Comparison of ENCODE assay signal across 34 cellular contexts in genomic region chr3:110400315-110400714, GRCh38.
"Had no signal": no experiment of that assay in that cellular context is flagged by ENCODE, and none has a peak within 500 bp of the region (broad histone marks: within the 10 kb centered on the region; RNA-seq: fewer than 3 reads in every experiment).

No MANE protein-coding gene starts in this region.

- H3K27me3 ChIP-seq: adrenal gland, ascending aorta, body of pancreas, brain microvascular endothelial cell, breast epithelium, cardiac muscle cell had no signal

- ATAC-seq: activated naive CD4-positive, alpha-beta T cell treated with anti-CD3 and anti-CD28 coated beads, Interleukin-2, amount 50 U/mL, for 72 hours; activated naive CD8-positive, alpha-beta T cell treated with anti-CD3 and anti-CD28 coated beads, Interleukin-2, amount 50 U/mL, for 24 hours; activated T-cell treated with anti-CD3 and anti-CD28 coated beads, Interleukin-2, amount 50 U/mL, for 4 hours; activated T-cell treated with anti-CD3 and anti-CD28 coated beads, Interleukin-2, amount 50 U/mL, for 72 hours; activated T-helper 17 cell treated with anti-CD3 and anti-CD28 coated beads, Interleukin-2, amount 50 U/mL, for 72 hours; body of pancreas had no signal

- H3K9me3 ChIP-seq: adrenal gland, body of pancreas, breast epithelium had no signal

- H3K4me3 ChIP-seq: adrenal gland, ascending aorta, body of pancreas, breast epithelium, cardiac muscle cell had no signal

- FAIRE-seq: astrocyte, bronchial epithelial cell had no signal

- H3K36me3 ChIP-seq: adrenal gland, ascending aorta, brain microvascular endothelial cell, breast epithelium, cardiac muscle cell had no signal

- H3K4me1 ChIP-seq: adrenal gland, breast epithelium had no signal

- DNase-seq: activated effector memory CD4-positive, alpha-beta T cell treated with anti-CD3 and anti-CD28 coated beads, Interleukin-2, amount 50 U/mL, for 16 hours; activated effector memory CD4-positive, alpha-beta T cell treated with Interleukin-2 at 50 U/mL for 16 hours; activated gamma-delta T cell; activated gamma-delta T cell treated with Interleukin-2 at 50 U/mL for 16 hours; activated naive CD4-positive, alpha-beta T cell; activated naive CD4-positive, alpha-beta T cell treated with anti-CD3 and anti-CD28 coated beads for 36 hours; activated naive CD4-positive, alpha-beta T cell treated with anti-CD3 and anti-CD28 coated beads, Interleukin-2, amount 10 ng/mL, durations not matched to agents 7 days and 5 days; activated naive CD4-positive, alpha-beta T cell treated with anti-CD3 and anti-CD28 coated beads, Interleukin-2, amount 50 U/mL, for 16 hours; activated naive CD4-positive, alpha-beta T cell treated with Interleukin-2 at 50 U/mL for 16 hours; activated naive CD8-positive, alpha-beta T cell treated with anti-CD3 and anti-CD28 coated beads for 36 hours; activated naive CD8-positive, alpha-beta T cell treated with anti-CD3 and anti-CD28 coated beads, Interleukin-2, amount 10 ng/mL, durations not matched to agents 7 days and 5 days; activated naive CD8-positive, alpha-beta T cell treated with anti-CD3 and anti-CD28 coated beads, Interleukin-2, amount 50 U/mL, for 24 hours; activated T-cell treated with anti-CD3 and anti-CD28 coated beads, Interleukin-2, amount 50 U/mL, for 1 hour; activated T-cell treated with anti-CD3 and anti-CD28 coated beads, Interleukin-2, amount 50 U/mL, for 24 hours; activated T-cell treated with anti-CD3 and anti-CD28 coated beads, Interleukin-2, amount 50 U/mL, for 4 hours; activated T-cell treated with anti-CD3 and anti-CD28 coated beads, Interleukin-2, amount 50 U/mL, for 48 hours; activated T-cell treated with anti-CD3 and anti-CD28 coated beads, Interleukin-2, amount 50 U/mL, for 72 hours; adrenal gland; amniotic stem cell; amygdala; anterior cingulate cortex; aorta; body of pancreas; brain microvascular endothelial cell; caudate nucleus; central memory CD4-positive, alpha-beta T cell; cerebellar nuclear complex had no signal

- H3K27ac ChIP-seq: adrenal gland, ascending aorta, body of pancreas, brain microvascular endothelial cell, breast epithelium, cardiac muscle cell had no signal
